In genomic region chr18:76446746-76447267, GRCh38 we compare ENCODE assay signal across 19 cellular contexts. TPM values are rescaled to one million over a fixed set of nuclear protein-coding genes. Genes with fewer than 3 reads are reported as not detected.
DNase-seq lines count a peak whose midpoint lies in the region; ATAC-seq, FAIRE-seq and TF ChIP-seq lines count a peak whose summit lies in the region.
"Had no signal": no experiment of that assay in that cellular context is flagged by ENCODE, and none has a peak within 500 bp of the region (broad histone marks: within the 10 kb centered on the region; RNA-seq: fewer than 3 reads in every experiment).

No MANE protein-coding gene starts in this region.

- H3K9me3 ChIP-seq in BLaER1, result no peaks in the 10 kb centered on the region
- H3K9me3 ChIP-seq in T-helper 17 cell (ENCODE audit: control insufficient read depth, low read length, poor library complexity, severe bottlenecking), result no peaks in the 10 kb centered on the region
- no peaks in the 10 kb centered on the region for H3K9me3 ChIP-seq in gastrocnemius medialis
- H3K9me3 ChIP-seq: SK-N-SH had no signal

- TF ChIP-seq POLR2A in gastrocnemius medialis (IDR thresholded peaks at IDR 0.05), result no peak

- H3K4me1 ChIP-seq in BLaER1, result peaks cover 72% of the 10 kb centered on the region
- peaks cover 40 to 55% of the 10 kb centered on the region in 2 donors for H3K4me1 ChIP-seq in gastrocnemius medialis

- H3K4me3 ChIP-seq in BLaER1, result no peak overlapping the region
- H3K4me3 ChIP-seq in fibroblast of the aortic adventitia (ENCODE audit: low read depth, low read length), result peak overlapping the region; percentile 32
- no peak overlapping the region for H3K4me3 ChIP-seq in gastrocnemius medialis

- H3K27ac Mint-ChIP-seq in T-helper 17 cell, result peak overlapping the region; percentile 49
- H3K27ac Mint-ChIP-seq: activated naive CD8-positive, alpha-beta T cell treated with anti-CD3 and anti-CD28 coated beads for 36 hours; activated T-cell treated with anti-CD3 and anti-CD28 coated beads, Interleukin-2, amount 50 U/mL, for 24 hours had no signal

- DNase-seq in T-helper 17 cell (no peak), fibroblast of the aortic adventitia (ENCODE audit: low read depth) (no peak), gastrocnemius medialis (no peak), frontal cortex (ENCODE audit: low spot score in 2 of 2) (no peak), left cardiac atrium (no peak), islet precursor cell (no peak)
- DNase-seq in activated CD4-positive, alpha-beta T cell treated with anti-CD3 and anti-CD28 coated beads, Interleukin-2, amount 50 U/mL, for 48 hours, result no peak
- DNase-seq: activated CD4-positive, alpha-beta T cell treated with anti-CD3 and anti-CD28 coated beads, Interleukin-2, amount 50 U/mL, for 4 hours; activated naive CD8-positive, alpha-beta T cell treated with anti-CD3 and anti-CD28 coated beads for 36 hours; COR-L47; effector CD8-positive, alpha-beta T cell; foreskin keratinocyte; NCI-H1417 treated with DMSO at 0.1 percent for 48 hours; NCI-H2171 treated with DMSO at 0.1 percent for 48 hours; NCI-H748 treated with DMSO at 0.1 percent for 48 hours; SK-N-SH had no signal

- H3K4me3 Mint-ChIP-seq in T-helper 17 cell, result no peak overlapping the region
- H3K4me3 Mint-ChIP-seq: activated naive CD8-positive, alpha-beta T cell treated with anti-CD3 and anti-CD28 coated beads for 36 hours; activated T-cell treated with anti-CD3 and anti-CD28 coated beads, Interleukin-2, amount 50 U/mL, for 24 hours had no signal

- in situ Hi-C loops in gastrocnemius medialis (cut with MboI; ENCODE audit: low sequenced_read_pairs in 4 of 4), result no loop called here

- H3K4me2 ChIP-seq in BLaER1, result peak overlapping the region; percentile 31; the same call in 1 of the 2 replicates

- no peaks in the 10 kb centered on the region for H3K27me3 Mint-ChIP-seq in T-helper 17 cell
- H3K27me3 Mint-ChIP-seq: activated naive CD8-positive, alpha-beta T cell treated with anti-CD3 and anti-CD28 coated beads for 36 hours had no signal

- TF ChIP-seq CTCF in fibroblast of the aortic adventitia (IDR thresholded peaks at IDR 0.05; ENCODE audit: insufficient read depth, low read length), result no peak
- TF ChIP-seq CTCF in gastrocnemius medialis (IDR thresholded peaks at IDR 0.05 in 4 of 5, conservative IDR thresholded peaks at IDR 0.05 in 1 of 5), result no peak

- H3K4me1 Mint-ChIP-seq in T-helper 17 cell, result peaks cover 48% of the 10 kb centered on the region

- no peaks in the 10 kb centered on the region for H3K36me3 Mint-ChIP-seq in T-helper 17 cell (ENCODE audit: low read depth)

- H3K36me3 ChIP-seq in BLaER1 (peaks cover 41% of the 10 kb centered on the region), gastrocnemius medialis (peaks cover 0 to 6% of the 10 kb centered on the region in 2 donors)

- H4K20me1 ChIP-seq in BLaER1, result peaks cover 93% of the 10 kb centered on the region

- H3K27me3 ChIP-seq in BLaER1, result no peaks in the 10 kb centered on the region
- no peaks in the 10 kb centered on the region for H3K27me3 ChIP-seq in gastrocnemius medialis
- H3K27me3 ChIP-seq: foreskin keratinocyte had no signal

- ATAC-seq in T-helper 17 cell (no peak), gastrocnemius medialis (no peak), left cardiac atrium (no peak)
- ATAC-seq: foreskin keratinocyte had no signal

- H3K9ac ChIP-seq in BLaER1, result no peak overlapping the region
- H3K9ac ChIP-seq: SK-N-SH had no signal

- H3K27ac ChIP-seq in BLaER1 (no peak overlapping the region), gastrocnemius medialis (peak overlapping the region; percentile 45 to 92 (median 70))
- H3K27ac ChIP-seq: foreskin keratinocyte had no signal

- FAIRE-seq in frontal cortex (lab: Jason Lieb, UNC), result no peak
- FAIRE-seq: TTC549 had no signal

- intact Hi-C loops in gastrocnemius medialis (cut with DNase I; ENCODE audit: low total_unique reads) (no loop called here), left cardiac atrium (cut with DNase I) (no loop called here)

RNA-seq across cellular contexts. Expression of gene ZNF516, which starts 48.2 kb away (rescaled TPM):
- 10 to 100 TPM; 16.5 to 29.6 TPM for total RNA-seq in T-helper 17 cell
- total RNA-seq in fibroblast of the aortic adventitia (ENCODE audit: low replicate concordance), result 10.8 and 21.9 TPM in 2 replicates
- 10 to 100 TPM in 3 of 4 donors, 1 to 10 TPM in 1; 8.4 to 19.3 (median 12.4) TPM for total RNA-seq in gastrocnemius medialis
- 14.3 TPM for total RNA-seq in frontal cortex
- 10 to 100 TPM; 14.9 to 15.7 TPM for total RNA-seq in left cardiac atrium
